ENCODE assay signal across 10 cellular contexts in genomic region chr3:70999730-71000129, GRCh38.
DNase-seq lines count a peak whose midpoint lies in the region; ATAC-seq and TF ChIP-seq lines count a peak whose summit lies in the region.
"Had no signal": no experiment of that assay in that cellular context is flagged by ENCODE, and none has a peak within 500 bp of the region (broad histone marks: within the 10 kb centered on the region; RNA-seq: fewer than 3 reads in every experiment).

No MANE protein-coding gene starts in this region.

- peak overlapping the region; percentile 50 for H3K27ac Mint-ChIP-seq in activated B cell treated with CpG ODN at 0.5 μM for 24 hours

- no peaks in the 10 kb centered on the region for H3K27me3 Mint-ChIP-seq in activated B cell treated with CpG ODN at 0.5 μM for 24 hours

- CTCF ChIA-PET in activated B cell treated with CpG ODN at 0.5 μM for 24 hours (lab: Charles Lee) = no interaction called here

- H3K36me3 Mint-ChIP-seq in activated B cell treated with CpG ODN at 0.5 μM for 24 hours (ENCODE audit: low read depth) = peaks cover 91% of the 10 kb centered on the region

- H3K4me3 Mint-ChIP-seq in activated B cell treated with CpG ODN at 0.5 μM for 24 hours = no peak overlapping the region

- no peak for TF ChIP-seq CTCF in activated B cell treated with CpG ODN at 0.5 μM for 24 hours (IDR thresholded peaks at IDR 0.05)
- TF ChIP-seq CTCF in foreskin keratinocyte (conservative IDR thresholded peaks at IDR 0.05) = no peak

- in situ Hi-C loops in ACHN (cut with HindIII; ENCODE audit: low pct_ligation_motif_present, low pct_unique_long_range_greater_than_20kb, low sequenced_read_pairs) = no loop called here

- peaks cover 33% of the 10 kb centered on the region for H3K4me1 Mint-ChIP-seq in activated B cell treated with CpG ODN at 0.5 μM for 24 hours

- POLR2A ChIA-PET in activated B cell treated with CpG ODN at 0.5 μM for 24 hours (lab: Charles Lee) = no interaction called here

- H3K4me1 ChIP-seq in foreskin keratinocyte = peaks cover 9% of the 10 kb centered on the region

- intact Hi-C loops in activated B cell treated with CpG ODN at 0.5 μM for 24 hours (cut with micrococcal nuclease) = loop anchor here (10.0 kb wide), 1 partner anchor 445 kb away; no protein-coding TSS in a partner anchor

- H3K27ac ChIP-seq in foreskin keratinocyte = no peak overlapping the region
- H3K27ac ChIP-seq: ascending aorta had no signal

- no peaks in the 10 kb centered on the region for H3K27me3 ChIP-seq in foreskin keratinocyte
- H3K27me3 ChIP-seq: ascending aorta had no signal

- no peaks in the 10 kb centered on the region for H3K9me3 Mint-ChIP-seq in activated B cell treated with CpG ODN at 0.5 μM for 24 hours

- ATAC-seq in activated B cell treated with CpG ODN at 0.5 μM for 24 hours (ENCODE audit: low read depth) = no peak
- ATAC-seq in foreskin keratinocyte = peak; percentile 88
- no peak for ATAC-seq in GM18867 (IDR thresholded peaks at IDR 0.05; ENCODE audit: unreplicated experiment)

- peak; percentile 49 for DNase-seq in ACHN
- peak; percentile 5 for DNase-seq in H4 (ENCODE audit: low spot score)
- no peak for DNase-seq in activated B cell treated with CpG ODN at 0.5 μM for 24 hours
- DNase-seq in foreskin keratinocyte = peak in 1 of 2 donors; percentile 44
- DNase-seq in NCI-H69 (lab: John Stamatoyannopoulos, UW) = no peak
- DNase-seq in NCI-H2196 (lab: John Stamatoyannopoulos, UW; ENCODE audit: unreplicated experiment) = no peak
- DNase-seq in SIG-M5 (lab: John Stamatoyannopoulos, UW) = no peak
- DNase-seq: NCI-H1048 had no signal

Comparison
In these comparisons a context has a peak if more than half of its experiments do, and no peak if none do; other contexts are left out.
1. DNase-seq: peak in ACHN (single experiment) and H4 (single experiment); none in activated B cell treated with CpG ODN at 0.5 μM for 24 hours (single experiment), NCI-H69 (single experiment), NCI-H2196 (single experiment) and SIG-M5 (single experiment).